9 cellular contexts compared by ENCODE assay signal in genomic region chr1:1400576-1401456, GRCh38. TPM values are rescaled to one million over a fixed set of nuclear protein-coding genes. Genes with fewer than 3 reads are reported as not detected.
DNase-seq lines count a peak whose midpoint lies in the region; ATAC-seq and TF ChIP-seq lines count a peak whose summit lies in the region.
"Had no signal": no experiment of that assay in that cellular context is flagged by ENCODE, and none has a peak within 500 bp of the region (broad histone marks: within the 10 kb centered on the region; RNA-seq: fewer than 3 reads in every experiment).

No MANE protein-coding gene starts in this region.

- no peak for TF ChIP-seq EP300 in esophagus muscularis mucosa (IDR thresholded peaks at IDR 0.05)

- H3K27me3 ChIP-seq in esophagus muscularis mucosa (no peaks in the 10 kb centered on the region), thyroid gland (no peaks in the 10 kb centered on the region)

- H3K9me3 ChIP-seq in esophagus muscularis mucosa = no peaks in the 10 kb centered on the region
- no peaks in the 10 kb centered on the region for H3K9me3 ChIP-seq in thyroid gland

- H3K36me3 ChIP-seq in esophagus muscularis mucosa (peaks cover 39 to 80% (median 77%) of the 10 kb centered on the region in 4 donors), thyroid gland (peaks cover 30 to 43% of the 10 kb centered on the region in 2 donors)

- H3K27ac ChIP-seq in esophagus muscularis mucosa (replicated peaks in 1 of 4) = peak overlapping the region in 3 of 4 donors; percentile 85 to 92 (median 88)
- H3K27ac ChIP-seq in thyroid gland = no peak overlapping the region

- intact Hi-C loops in esophagus muscularis mucosa (cut with DNase I) = no loop called here
- intact Hi-C loops in thyroid gland (cut with DNase I) = no loop called here

- no peak for TF ChIP-seq CTCF in GM12864 (IDR thresholded peaks at IDR 0.05; ENCODE audit: low read depth, low read length, missing control alignments)
- TF ChIP-seq CTCF in esophagus muscularis mucosa (IDR thresholded peaks at IDR 0.05) = no peak
- no peak for TF ChIP-seq CTCF in retinal pigment epithelial cell (conservative IDR thresholded peaks at IDR 0.05; ENCODE audit: low read depth, low read length)
- TF ChIP-seq CTCF in thyroid gland (IDR thresholded peaks at IDR 0.05) = no peak

- no peak for ATAC-seq in HG02763 (IDR thresholded peaks at IDR 0.05; ENCODE audit: unreplicated experiment)

- H3K4me1 ChIP-seq in esophagus muscularis mucosa (peaks cover 44 to 70% (median 52%) of the 10 kb centered on the region in 4 donors), thyroid gland (peaks cover 19 to 23% of the 10 kb centered on the region in 2 donors)

- H3K4me3 ChIP-seq in GM12864 (ENCODE audit: low read depth, low read length) = peak overlapping the region; percentile 83
- H3K4me3 ChIP-seq in esophagus muscularis mucosa = peak overlapping the region; percentile 87 to 100 (median 97)
- H3K4me3 ChIP-seq in retinal pigment epithelial cell (ENCODE audit: low read length) = peak overlapping the region; percentile 94
- peak overlapping the region in 1 of 3 donors; percentile 87 for H3K4me3 ChIP-seq in thyroid gland (replicated peaks in 1 of 3)

- DNase-seq in GM12864 (ENCODE audit: low read depth) (no peak), esophagus muscularis mucosa (ENCODE audit: extremely low spot score) (no peak), retinal pigment epithelial cell (ENCODE audit: low read depth) (no peak), NCI-H146 (lab: John Stamatoyannopoulos, UW) (no peak), thyroid gland (no peak), germinal center (ENCODE audit: low spot score) (no peak)
- DNase-seq: midbrain had no signal

- TF ChIP-seq POLR2A in Raji (IDR thresholded peaks at IDR 0.05; ENCODE audit: insufficient read depth, low read depth, low read length) (peak; percentile 35), esophagus muscularis mucosa (IDR thresholded peaks at IDR 0.05; ENCODE audit: low read depth) (no peak), thyroid gland (IDR thresholded peaks at IDR 0.05) (no peak)

- WGBS in esophagus muscularis mucosa = 84% methylated on average over 15 of the region's 22 CpGs
- WGBS in thyroid gland, 2 donors = 83 to 89% methylated on average over 15 to 21 of the region's 22 CpGs

RNA-seq across cellular contexts. Expression of gene CCNL2, which starts 1.7 kb away (rescaled TPM):
- total RNA-seq in esophagus muscularis mucosa (100 to 1,000 TPM in 2 of 4 donors, 10 to 100 TPM in 2; 73.4 to 136 (median 108) TPM), thyroid gland (100 to 1,000 TPM; 167 to 307 (median 215) TPM)

RNA-seq across cellular contexts. Expression of gene MRPL20, which starts 6.3 kb away (rescaled TPM):
- total RNA-seq in esophagus muscularis mucosa (100 to 1,000 TPM; 144 to 175 (median 155) TPM), thyroid gland (100 to 1,000 TPM; 123 to 199 (median 160) TPM)

RNA-seq across cellular contexts. Expression of gene ANKRD65, which starts 20.3 kb away (rescaled TPM):
- 10 to 100 TPM in 2 of 4 donors, 1 to 10 TPM in 2; 8.1 to 19.2 (median 9.8) TPM for total RNA-seq in esophagus muscularis mucosa
- total RNA-seq in thyroid gland = 1 to 10 TPM; 2.0 to 3.2 (median 2.4) TPM

RNA-seq across cellular contexts. Expression of gene AURKAIP1, which starts 25.8 kb away (rescaled TPM):
- total RNA-seq in esophagus muscularis mucosa (100 to 1,000 TPM in 3 of 4 donors, 10 to 100 TPM in 1; 98.4 to 152 (median 117) TPM), thyroid gland (100 to 1,000 TPM in 2 of 4 donors, 10 to 100 TPM in 2; 73.8 to 198 (median 105) TPM)

RNA-seq across cellular contexts. Expression of gene VWA1, which starts 34.7 kb away (rescaled TPM):
- 100 to 1,000 TPM in 2 of 4 donors, 10 to 100 TPM in 2; 99.7 to 168 (median 116) TPM for total RNA-seq in esophagus muscularis mucosa
- total RNA-seq in thyroid gland = 10 to 100 TPM; 11.4 to 52.0 (median 30.3) TPM

Comparison
In these comparisons a context has a peak if more than half of its experiments do, and no peak if none do; other contexts are left out.
1. H3K27ac ChIP-seq: peak in esophagus muscularis mucosa (3 of 4); none in thyroid gland (0 of 3).